In the genomic region with DNA sequence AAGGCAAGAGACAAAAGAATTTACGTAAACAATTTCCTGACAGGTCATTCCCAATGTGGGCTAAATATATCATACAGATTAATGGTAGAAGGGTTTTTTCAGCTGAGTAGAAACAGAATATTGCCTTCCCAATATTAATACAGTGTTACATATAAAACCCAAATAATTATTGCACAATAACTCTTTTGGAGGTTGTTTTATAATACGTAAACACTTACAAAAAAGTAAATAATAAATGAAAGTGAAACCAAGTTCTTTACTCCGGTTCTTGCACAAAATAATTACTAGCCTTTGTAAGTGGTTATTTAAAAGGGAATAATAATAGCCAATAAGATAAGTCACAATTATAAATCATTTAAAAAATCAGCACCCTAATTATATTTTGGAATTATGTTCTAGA, we compare ENCODE assay signal across 12 cellular contexts.
DNase-seq lines count a peak whose midpoint lies in the region; ATAC-seq, FAIRE-seq and TF ChIP-seq lines count a peak whose summit lies in the region.
"Had no signal": no experiment of that assay in that cellular context is flagged by ENCODE, and none has a peak within 500 bp of the region (broad histone marks: within the 10 kb centered on the region; RNA-seq: fewer than 3 reads in every experiment).

No MANE protein-coding gene starts in this region.

- H3K27me3 ChIP-seq in liver (ENCODE audit: control insufficient read depth in 4 of 4, insufficient read depth in 4 of 4, low read length in 3 of 4) (no peaks in the 10 kb centered on the region), HepG2 (ENCODE audit: control insufficient read depth in 1 of 2, insufficient read depth in 2 of 2, low read length in 2 of 2) (no peaks in the 10 kb centered on the region), upper lobe of left lung (no peaks in the 10 kb centered on the region), sigmoid colon (no peaks in the 10 kb centered on the region)
- H3K27me3 ChIP-seq: Peyer's patch had no signal

- H3K4me1 Mint-ChIP-seq in activated CD4-positive, alpha-beta memory T cell treated with anti-CD3 and anti-CD28 coated beads, Interleukin-2, amount 10 ng/mL, durations not matched to agents 7 days and 5 days = peaks cover 23% of the 10 kb centered on the region
- H3K4me1 Mint-ChIP-seq: stimulated activated memory B cell treated with anti-CD40 and anti-IgM and Interleukin-4, amounts not matched to agents 10 μg/mL and 1 μg/mL and 100 μg/mL, for 72 hours had no signal

- POLR2A ChIA-PET in HepG2 (lab: Yijun Ruan, JAX) = no interaction called here
- POLR2A ChIA-PET in activated CD4-positive, alpha-beta memory T cell treated with anti-CD3 and anti-CD28 coated beads, Interleukin-2, amount 10 ng/mL, durations not matched to agents 7 days and 5 days (lab: Charles Lee) = no interaction called here

- H3K27ac Mint-ChIP-seq in activated CD4-positive, alpha-beta memory T cell treated with anti-CD3 and anti-CD28 coated beads, Interleukin-2, amount 10 ng/mL, durations not matched to agents 7 days and 5 days = peak overlapping the region; percentile 60
- H3K27ac Mint-ChIP-seq: stimulated activated memory B cell treated with anti-CD40 and anti-IgM and Interleukin-4, amounts not matched to agents 10 μg/mL and 1 μg/mL and 100 μg/mL, for 72 hours had no signal

- peak overlapping the region; percentile 74 for H3K4me3 Mint-ChIP-seq in activated CD4-positive, alpha-beta memory T cell treated with anti-CD3 and anti-CD28 coated beads, Interleukin-2, amount 10 ng/mL, durations not matched to agents 7 days and 5 days
- H3K4me3 Mint-ChIP-seq: stimulated activated memory B cell treated with anti-CD40 and anti-IgM and Interleukin-4, amounts not matched to agents 10 μg/mL and 1 μg/mL and 100 μg/mL, for 72 hours had no signal

- BruUV-seq in HepG2 (replicated peaks; lab: Mats Ljungman, UMichigan) = no TSS peak

- FAIRE-seq in HepG2 (lab: Jason Lieb, UNC) = no peak

- H3K4me2 ChIP-seq in HepG2 (ENCODE audit: low read depth, low read length) = no peak overlapping the region

- peak overlapping the region; percentile 23 to 58 (median 47) for H3K4me3 ChIP-seq in liver (ENCODE audit: low read depth in 1 of 3, low read length in 3 of 3)
- peak overlapping the region in 1 of 3 experiments; percentile 19; a peak in 2 of 6 replicates for H3K4me3 ChIP-seq in HepG2 (replicated peaks in 1 of 3; ENCODE audit: insufficient read depth in 1 of 3, low read depth in 2 of 3, low read length in 3 of 3)
- peak overlapping the region in 3 of 4 donors; percentile 6 to 42 (median 38) for H3K4me3 ChIP-seq in upper lobe of left lung
- peak overlapping the region in 2 of 4 donors; percentile 21 to 28 for H3K4me3 ChIP-seq in sigmoid colon

- peaks cover 17% of the 10 kb centered on the region for H3K36me3 Mint-ChIP-seq in activated CD4-positive, alpha-beta memory T cell treated with anti-CD3 and anti-CD28 coated beads, Interleukin-2, amount 10 ng/mL, durations not matched to agents 7 days and 5 days (ENCODE audit: low read depth)
- H3K36me3 Mint-ChIP-seq: stimulated activated memory B cell treated with anti-CD40 and anti-IgM and Interleukin-4, amounts not matched to agents 10 μg/mL and 1 μg/mL and 100 μg/mL, for 72 hours had no signal

- ATAC-seq in HepG2 (no peak), left lobe of liver (peak; percentile 48), upper lobe of left lung (ENCODE audit: low FRiP score in 2 of 2) (no peak), HG03460 (IDR thresholded peaks at IDR 0.05; ENCODE audit: unreplicated experiment) (no peak)
- ATAC-seq: stimulated activated memory B cell treated with anti-CD40 and anti-IgM and Interleukin-4, amounts not matched to agents 10 μg/mL and 1 μg/mL and 100 μg/mL, for 72 hours had no signal

- no peaks in the 10 kb centered on the region for H3K79me2 ChIP-seq in HepG2 (ENCODE audit: insufficient read depth, low read length)

- WGBS in liver = 38% methylated on average over 3 of the region's 3 CpGs
- 31% methylated on average over 3 of the region's 3 CpGs for WGBS in HepG2 (ENCODE audit: low lambda C conversion rate)
- WGBS in upper lobe of left lung, 2 donors = 19 to 29% methylated on average over 3 of the region's 3 CpGs
- WGBS in sigmoid colon, 2 donors = 41 to 51% methylated on average over 3 of the region's 3 CpGs

- TF ChIP-seq CTCF in liver (IDR thresholded peaks at IDR 0.05; ENCODE audit: low read depth, low read length, missing input control) = no peak
- no peak for TF ChIP-seq CTCF in HepG2 (CRISPR knock-in tag; IDR thresholded peaks at IDR 0.05)
- no peak for TF ChIP-seq CTCF in upper lobe of left lung (IDR thresholded peaks at IDR 0.05)
- TF ChIP-seq CTCF in sigmoid colon (IDR thresholded peaks at IDR 0.05) = no peak

- DNase-seq in HepG2 (ENCODE audit: low spot score) (no peak), left lobe of liver (ENCODE audit: low spot score) (no peak), upper lobe of left lung (no peak), sigmoid colon (no peak), LoVo (ENCODE audit: low spot score) (no peak)
- DNase-seq in activated CD4-positive, alpha-beta memory T cell treated with anti-CD3 and anti-CD28 coated beads, Interleukin-2, amount 10 ng/mL, durations not matched to agents 7 days and 5 days = no peak
- DNase-seq: NCI-H345, Peyer's patch had no signal

- H3K9me3 ChIP-seq in liver (ENCODE audit: control insufficient read depth in 4 of 4, low read length in 3 of 4) = peaks cover 0 to 4% (median 3%) of the 10 kb centered on the region in 4 donors
- peaks cover 24% of the 10 kb centered on the region for H3K9me3 ChIP-seq in HepG2 (ENCODE audit: low read length)
- H3K9me3 ChIP-seq in upper lobe of left lung = peaks cover 5 to 13% (median 10%) of the 10 kb centered on the region in 4 donors
- H3K9me3 ChIP-seq in sigmoid colon = peaks cover 0 to 2% (median under 1%) of the 10 kb centered on the region in 4 donors

- no peaks in the 10 kb centered on the region for H3K36me3 ChIP-seq in liver (ENCODE audit: control insufficient read depth in 4 of 4, insufficient read depth in 3 of 4, low read depth in 1 of 4, low read length in 3 of 4)
- no peaks in the 10 kb centered on the region for H3K36me3 ChIP-seq in HepG2 (replicated peaks in 1 of 2; ENCODE audit: control insufficient read depth in 1 of 2, insufficient read depth in 2 of 2, low read length in 2 of 2)
- H3K36me3 ChIP-seq in upper lobe of left lung = no peaks in the 10 kb centered on the region
- no peaks in the 10 kb centered on the region for H3K36me3 ChIP-seq in sigmoid colon
- H3K36me3 ChIP-seq: Peyer's patch had no signal

- H4K20me1 ChIP-seq in HepG2 (ENCODE audit: insufficient read depth, low read length) = no peaks in the 10 kb centered on the region

- no peak overlapping the region for H3K27ac ChIP-seq in liver (ENCODE audit: low read depth in 1 of 2, low read length in 2 of 2)
- no peak overlapping the region for H3K27ac ChIP-seq in HepG2 (ENCODE audit: extremely low read length, insufficient read depth, low read length)
- H3K27ac ChIP-seq in upper lobe of left lung = peak overlapping the region in 1 of 4 donors; percentile 13
- no peak overlapping the region for H3K27ac ChIP-seq in sigmoid colon
- H3K27ac ChIP-seq: HL-60, Peyer's patch had no signal

- TF ChIP-seq POLR2A in HepG2 (IDR thresholded peaks at IDR 0.05; ENCODE audit: insufficient read depth in 1 of 2, low read depth in 2 of 2, low read length in 2 of 2) (no peak), upper lobe of left lung (IDR thresholded peaks at IDR 0.05) (no peak), sigmoid colon (IDR thresholded peaks at IDR 0.05) (no peak)

- intact Hi-C loops in HepG2 (cut with micrococcal nuclease; ENCODE audit: unreplicated experiment) = no loop called here
- intact Hi-C loops in sigmoid colon (cut with DNase I) = no loop called here

- no peak for TF ChIP-seq EP300 in HepG2 (IDR thresholded peaks at IDR 0.05; ENCODE audit: low read depth in 2 of 2, low read length in 2 of 2)
- no peak for TF ChIP-seq EP300 in HepG2 (CRISPR knock-in tag; IDR thresholded peaks at IDR 0.05; ENCODE audit: borderline replicate concordance)
- no peak for TF ChIP-seq EP300 in upper lobe of left lung (IDR thresholded peaks at IDR 0.05)
- TF ChIP-seq EP300 in sigmoid colon (IDR thresholded peaks at IDR 0.05) = no peak

- TF ChIP-seq RAD21 in liver (IDR thresholded peaks at IDR 0.05) (no peak), HepG2 (CRISPR knock-in tag; IDR thresholded peaks at IDR 0.05) (no peak)

- H3K4me1 ChIP-seq in liver (ENCODE audit: control insufficient read depth in 4 of 4, insufficient read depth in 4 of 4, low read length in 3 of 4) (no peaks in the 10 kb centered on the region), HepG2 (ENCODE audit: insufficient read depth, low read length) (no peaks in the 10 kb centered on the region), upper lobe of left lung (peaks cover 3 to 8% (median 5%) of the 10 kb centered on the region in 4 donors), sigmoid colon (no peaks in the 10 kb centered on the region)
- H3K4me1 ChIP-seq: Peyer's patch had no signal

- no peak overlapping the region for H2AFZ ChIP-seq in HepG2 (ENCODE audit: low read length)

- peaks cover 20% of the 10 kb centered on the region for H3K9me3 Mint-ChIP-seq in activated CD4-positive, alpha-beta memory T cell treated with anti-CD3 and anti-CD28 coated beads, Interleukin-2, amount 10 ng/mL, durations not matched to agents 7 days and 5 days

- CTCF ChIA-PET in HepG2 (lab: Yijun Ruan, JAX; ENCODE audit: low intra/inter-chr PET ratio, low total read pairs) = no interaction called here
- CTCF ChIA-PET in activated CD4-positive, alpha-beta memory T cell treated with anti-CD3 and anti-CD28 coated beads, Interleukin-2, amount 10 ng/mL, durations not matched to agents 7 days and 5 days (lab: Charles Lee) = no interaction called here

- H3K27me3 Mint-ChIP-seq in activated CD4-positive, alpha-beta memory T cell treated with anti-CD3 and anti-CD28 coated beads, Interleukin-2, amount 10 ng/mL, durations not matched to agents 7 days and 5 days = no peaks in the 10 kb centered on the region
- H3K27me3 Mint-ChIP-seq: stimulated activated memory B cell treated with anti-CD40 and anti-IgM and Interleukin-4, amounts not matched to agents 10 μg/mL and 1 μg/mL and 100 μg/mL, for 72 hours had no signal

- H3K9ac ChIP-seq in liver (ENCODE audit: low read depth in 1 of 2, low read length in 2 of 2) = peak overlapping the region; percentile 19 to 60
- H3K9ac ChIP-seq in HepG2 (ENCODE audit: insufficient read depth, low read depth, low read length) = no peak overlapping the region

- in situ Hi-C loops in HepG2 (cut with HindIII; ENCODE audit: extremely low pct_ligation_motif_present, low pct_unique_long_range_greater_than_20kb) = no loop called here

TF ChIP-seq in liver, 16 proteins besides CTCF, POLR2A, EP300 and RAD21 (continues in another document):
- TF ChIP-seq, protein P1, sequence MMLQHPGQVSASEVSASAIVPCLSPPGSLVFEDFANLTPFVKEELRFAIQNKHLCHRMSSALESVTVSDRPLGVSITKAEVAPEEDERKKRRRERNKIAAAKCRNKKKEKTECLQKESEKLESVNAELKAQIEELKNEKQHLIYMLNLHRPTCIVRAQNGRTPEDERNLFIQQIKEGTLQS (IDR thresholded peaks at IDR 0.05) = no peak
- TF ChIP-seq TAF1 (conservative IDR thresholded peaks at IDR 0.05) = no peak

TF ChIP-seq in HepG2, 621 proteins besides CTCF, POLR2A, EP300 and RAD21 (continues in another document):
- TF ChIP-seq HDAC2 (CRISPR knock-in tag; IDR thresholded peaks at IDR 0.05) (no peak), TGIF2 (CRISPR knock-in tag; IDR thresholded peaks at IDR 0.05) (no peak), ZNF615 (CRISPR knock-in tag; IDR thresholded peaks at IDR 0.05; ENCODE audit: borderline replicate concordance) (no peak)
